ENCODE assay signal across 1 cellular context in genomic region chr9:131420913-131421312, GRCh38.
TF ChIP-seq lines count a peak whose summit lies in the region.

No MANE protein-coding gene starts in this region.

TF ChIP-seq in GM23338, 12 proteins besides CTCF, POLR2A, EP300 and RAD21 (continued from another document):
- TF ChIP-seq, protein P1, sequence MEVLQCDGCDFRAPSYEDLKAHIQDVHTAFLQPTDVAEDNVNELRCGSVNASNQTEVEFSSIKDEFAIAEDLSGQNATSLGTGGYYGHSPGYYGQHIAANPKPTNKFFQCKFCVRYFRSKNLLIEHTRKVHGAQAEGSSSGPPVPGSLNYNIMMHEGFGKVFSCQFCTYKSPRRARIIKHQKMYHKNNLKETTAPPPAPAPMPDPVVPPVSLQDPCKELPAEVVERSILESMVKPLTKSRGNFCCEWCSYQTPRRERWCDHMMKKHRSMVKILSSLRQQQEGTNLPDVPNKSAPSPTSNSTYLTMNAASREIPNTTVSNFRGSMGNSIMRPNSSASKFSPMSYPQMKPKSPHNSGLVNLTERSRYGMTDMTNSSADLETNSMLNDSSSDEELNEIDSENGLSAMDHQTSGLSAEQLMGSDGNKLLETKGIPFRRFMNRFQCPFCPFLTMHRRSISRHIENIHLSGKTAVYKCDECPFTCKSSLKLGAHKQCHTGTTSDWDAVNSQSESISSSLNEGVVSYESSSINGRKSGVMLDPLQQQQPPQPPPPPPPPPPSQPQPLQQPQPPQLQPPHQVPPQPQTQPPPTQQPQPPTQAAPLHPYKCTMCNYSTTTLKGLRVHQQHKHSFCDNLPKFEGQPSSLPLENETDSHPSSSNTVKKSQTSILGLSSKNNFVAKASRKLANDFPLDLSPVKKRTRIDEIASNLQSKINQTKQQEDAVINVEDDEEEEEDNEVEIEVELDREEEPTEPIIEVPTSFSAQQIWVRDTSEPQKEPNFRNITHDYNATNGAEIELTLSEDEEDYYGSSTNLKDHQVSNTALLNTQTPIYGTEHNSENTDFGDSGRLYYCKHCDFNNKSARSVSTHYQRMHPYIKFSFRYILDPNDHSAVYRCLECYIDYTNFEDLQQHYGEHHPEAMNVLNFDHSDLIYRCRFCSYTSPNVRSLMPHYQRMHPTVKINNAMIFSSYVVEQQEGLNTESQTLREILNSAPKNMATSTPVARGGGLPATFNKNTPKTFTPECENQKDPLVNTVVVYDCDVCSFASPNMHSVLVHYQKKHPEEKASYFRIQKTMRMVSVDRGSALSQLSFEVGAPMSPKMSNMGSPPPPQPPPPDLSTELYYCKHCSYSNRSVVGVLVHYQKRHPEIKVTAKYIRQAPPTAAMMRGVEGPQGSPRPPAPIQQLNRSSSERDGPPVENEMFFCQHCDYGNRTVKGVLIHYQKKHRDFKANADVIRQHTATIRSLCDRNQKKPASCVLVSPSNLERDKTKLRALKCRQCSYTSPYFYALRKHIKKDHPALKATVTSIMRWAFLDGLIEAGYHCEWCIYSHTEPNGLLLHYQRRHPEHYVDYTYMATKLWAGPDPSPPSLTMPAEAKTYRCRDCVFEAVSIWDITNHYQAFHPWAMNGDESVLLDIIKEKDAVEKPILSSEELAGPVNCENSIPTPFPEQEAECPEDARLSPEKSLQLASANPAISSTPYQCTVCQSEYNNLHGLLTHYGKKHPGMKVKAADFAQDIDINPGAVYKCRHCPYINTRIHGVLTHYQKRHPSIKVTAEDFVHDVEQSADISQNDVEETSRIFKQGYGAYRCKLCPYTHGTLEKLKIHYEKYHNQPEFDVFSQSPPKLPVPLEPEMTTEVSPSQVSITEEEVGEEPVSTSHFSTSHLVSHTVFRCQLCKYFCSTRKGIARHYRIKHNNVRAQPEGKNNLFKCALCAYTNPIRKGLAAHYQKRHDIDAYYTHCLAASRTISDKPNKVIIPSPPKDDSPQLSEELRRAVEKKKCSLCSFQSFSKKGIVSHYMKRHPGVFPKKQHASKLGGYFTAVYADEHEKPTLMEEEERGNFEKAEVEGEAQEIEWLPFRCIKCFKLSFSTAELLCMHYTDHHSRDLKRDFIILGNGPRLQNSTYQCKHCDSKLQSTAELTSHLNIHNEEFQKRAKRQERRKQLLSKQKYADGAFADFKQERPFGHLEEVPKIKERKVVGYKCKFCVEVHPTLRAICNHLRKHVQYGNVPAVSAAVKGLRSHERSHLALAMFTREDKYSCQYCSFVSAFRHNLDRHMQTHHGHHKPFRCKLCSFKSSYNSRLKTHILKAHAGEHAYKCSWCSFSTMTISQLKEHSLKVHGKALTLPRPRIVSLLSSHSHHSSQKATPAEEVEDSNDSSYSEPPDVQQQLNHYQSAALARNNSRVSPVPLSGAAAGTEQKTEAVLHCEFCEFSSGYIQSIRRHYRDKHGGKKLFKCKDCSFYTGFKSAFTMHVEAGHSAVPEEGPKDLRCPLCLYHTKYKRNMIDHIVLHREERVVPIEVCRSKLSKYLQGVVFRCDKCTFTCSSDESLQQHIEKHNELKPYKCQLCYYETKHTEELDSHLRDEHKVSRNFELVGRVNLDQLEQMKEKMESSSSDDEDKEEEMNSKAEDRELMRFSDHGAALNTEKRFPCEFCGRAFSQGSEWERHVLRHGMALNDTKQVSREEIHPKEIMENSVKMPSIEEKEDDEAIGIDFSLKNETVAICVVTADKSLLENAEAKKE (CRISPR knock-in tag; IDR thresholded peaks at IDR 0.05): no peak
